In the genomic region with DNA sequence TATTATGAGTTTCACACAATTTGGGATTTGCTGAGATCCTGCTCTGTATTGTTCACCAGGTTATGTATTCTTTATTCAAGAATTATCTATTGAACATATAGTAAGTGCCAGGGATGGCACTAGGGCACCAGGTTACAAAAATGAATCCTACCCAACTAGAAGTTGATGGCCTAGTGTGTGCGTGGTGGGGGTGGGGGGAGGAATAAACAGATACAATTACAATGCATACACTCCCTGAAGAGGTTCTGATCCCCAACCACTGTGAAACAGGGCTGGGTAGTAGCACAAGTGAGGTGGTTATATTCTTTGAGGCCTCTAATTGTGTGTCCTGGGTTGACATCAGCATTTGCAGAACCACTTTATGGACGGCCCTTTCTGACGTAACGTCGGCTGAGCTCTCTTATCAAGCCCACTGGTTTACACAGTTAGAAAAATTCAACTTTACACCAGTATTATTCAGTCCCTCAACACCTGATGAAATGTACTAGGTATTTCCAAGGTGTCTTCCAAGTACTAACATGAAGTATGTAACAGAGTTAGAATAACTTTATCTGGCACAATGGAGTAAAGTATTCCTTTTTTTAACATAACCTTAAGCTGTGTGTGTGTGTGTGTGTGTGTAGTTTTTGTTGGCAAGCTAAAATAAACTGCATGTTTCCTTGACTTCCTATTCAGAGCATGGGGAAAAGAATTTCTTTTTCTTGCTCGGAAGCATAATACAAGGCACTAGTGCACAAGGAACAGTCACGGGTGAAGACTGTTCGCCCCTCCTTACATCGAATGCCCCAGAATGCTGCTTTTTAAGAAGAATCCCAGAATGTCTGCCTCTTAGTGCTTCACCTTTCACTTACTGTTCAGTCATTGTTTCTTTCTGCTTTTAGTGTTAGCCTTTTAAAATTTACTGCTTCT, we compare ENCODE assay signal across 9 cellular contexts. TPM values are rescaled to one million over a fixed set of nuclear protein-coding genes. Genes with fewer than 3 reads are reported as not detected.
DNase-seq lines count a peak whose midpoint lies in the region; ATAC-seq and TF ChIP-seq lines count a peak whose summit lies in the region.
"Had no signal": no experiment of that assay in that cellular context is flagged by ENCODE, and none has a peak within 500 bp of the region (broad histone marks: within the 10 kb centered on the region; RNA-seq: fewer than 3 reads in every experiment).

No MANE protein-coding gene starts in this region.

- H4K5ac ChIP-seq in mesendoderm (ENCODE audit: low read length) = no peak overlapping the region

- H3K27me3 ChIP-seq in brain microvascular endothelial cell (replicated peaks) (no peaks in the 10 kb centered on the region), lower lobe of right lung (ENCODE audit: low read depth) (no peaks in the 10 kb centered on the region), uterus (no peaks in the 10 kb centered on the region), mesendoderm (ENCODE audit: insufficient read depth, low read length, poor library complexity) (no peaks in the 10 kb centered on the region)

- no peak overlapping the region for H2BK120ac ChIP-seq in mesendoderm (ENCODE audit: low read depth, low read length)

- no peak for TF ChIP-seq POLR2A in uterus (IDR thresholded peaks at IDR 0.05)

- ATAC-seq in Right ventricle myocardium superior (ENCODE audit: poor library complexity) = peak; percentile 10
- ATAC-seq in Right ventricle myocardium inferior = no peak
- ATAC-seq in lower lobe of right lung = peak; percentile 7 to 51
- no peak for ATAC-seq in HG02623 (IDR thresholded peaks at IDR 0.05; ENCODE audit: unreplicated experiment)

- H3K23ac ChIP-seq in mesendoderm (ENCODE audit: low read length) = no peak overlapping the region

- H2BK15ac ChIP-seq in mesendoderm (replicated peaks; ENCODE audit: low read depth) = no peak overlapping the region

- no peak overlapping the region for H3K9ac ChIP-seq in mesendoderm (ENCODE audit: low read length)

- in situ Hi-C loops in brain microvascular endothelial cell (cut with HindIII; ENCODE audit: low pct_ligation_motif_present, low sequenced_read_pairs) = no loop called here

- H2AK5ac ChIP-seq in mesendoderm (ENCODE audit: low read length) = no peak overlapping the region

- H3K18ac ChIP-seq in mesendoderm (ENCODE audit: low read length) = no peak overlapping the region

- H3K4ac ChIP-seq in mesendoderm (ENCODE audit: low read depth, low read length) = no peak overlapping the region

- WGBS in mesendoderm (ENCODE audit: extremely low coverage, insufficient coverage, low lambda C conversion rate) = no CpG with 5 or more reads among the region's 9 CpGs

- H3K36me3 ChIP-seq in brain microvascular endothelial cell (replicated peaks) = no peaks in the 10 kb centered on the region
- no peaks in the 10 kb centered on the region for H3K36me3 ChIP-seq in lower lobe of right lung
- H3K36me3 ChIP-seq in uterus = no peaks in the 10 kb centered on the region
- no peaks in the 10 kb centered on the region for H3K36me3 ChIP-seq in mesendoderm (ENCODE audit: control insufficient read depth, insufficient read depth, low read length)

- no peak for TF ChIP-seq CTCF in brain microvascular endothelial cell (IDR thresholded peaks at IDR 0.05; ENCODE audit: low read depth, low read length, missing control alignments)
- TF ChIP-seq CTCF in lower lobe of right lung (IDR thresholded peaks at IDR 0.05) = no peak
- TF ChIP-seq CTCF in uterus (IDR thresholded peaks at IDR 0.05) = no peak

- H4K8ac ChIP-seq in mesendoderm (ENCODE audit: low read depth, low read length) = no peak overlapping the region

- H3K4me3 ChIP-seq in brain microvascular endothelial cell (ENCODE audit: low read depth, low read length) (no peak overlapping the region), lower lobe of right lung (peak overlapping the region; percentile 14), uterus (no peak overlapping the region), mesendoderm (ENCODE audit: low read length) (no peak overlapping the region)

- H3K9me3 ChIP-seq in lower lobe of right lung (no peaks in the 10 kb centered on the region), uterus (no peaks in the 10 kb centered on the region)

- H3K27ac ChIP-seq in brain microvascular endothelial cell = peak overlapping the region; percentile 44
- peak overlapping the region; percentile 63 for H3K27ac ChIP-seq in lower lobe of right lung
- peak overlapping the region; percentile 81 to 83 for H3K27ac ChIP-seq in uterus
- H3K27ac ChIP-seq in mesendoderm (ENCODE audit: low read depth, low read length) = no peak overlapping the region

- DNase-seq in Right ventricle myocardium superior = no peak
- DNase-seq in Right ventricle myocardium inferior (ENCODE audit: missing footprints) = no peak
- DNase-seq in brain microvascular endothelial cell = no peak
- DNase-seq in lower lobe of right lung = no peak
- DNase-seq in uterus = no peak
- no peak for DNase-seq in mesendoderm
- DNase-seq in NCI-H446 (lab: John Stamatoyannopoulos, UW) = no peak
- DNase-seq: NCI-H1048 had no signal

- no peak overlapping the region for H3K56ac ChIP-seq in mesendoderm (ENCODE audit: low read length)

- intact Hi-C loops in Right ventricle myocardium superior (cut with DNase I) = loop anchor here (5.0 kb wide), 1 partner anchor 84 kb away; no protein-coding TSS in a partner anchor
- intact Hi-C loops in Right ventricle myocardium inferior (cut with DNase I) = loop anchor here (1.0 kb wide), 2 partner anchors 37 to 84 kb away; no protein-coding TSS in a partner anchor
- intact Hi-C loops in lower lobe of right lung (cut with DNase I) = loop anchor here (5.0 kb wide), 1 partner anchor 84 kb away; no protein-coding TSS in a partner anchor
- intact Hi-C loops in uterus (cut with DNase I; ENCODE audit: low total_unique reads) = loop anchor here (5.0 kb wide), 1 partner anchor 84 kb away; no protein-coding TSS in a partner anchor

- H3K79me1 ChIP-seq in mesendoderm (ENCODE audit: low read length) = peaks cover 2% of the 10 kb centered on the region

- peaks cover 68% of the 10 kb centered on the region for H3K4me1 ChIP-seq in lower lobe of right lung
- H3K4me1 ChIP-seq in uterus = peaks cover 0 to 15% of the 10 kb centered on the region in 2 donors
- H3K4me1 ChIP-seq in mesendoderm (ENCODE audit: control insufficient read depth, low read depth, low read length) = no peaks in the 10 kb centered on the region

- H3K79me2 ChIP-seq in mesendoderm (ENCODE audit: control insufficient read depth, insufficient read depth, low read length) = peaks cover 10% of the 10 kb centered on the region

- H3K4me2 ChIP-seq in mesendoderm (ENCODE audit: low read length) = no peak overlapping the region

- no peak overlapping the region for H2BK5ac ChIP-seq in mesendoderm (ENCODE audit: low read length)

RNA-seq across cellular contexts. Expression of gene GLRX5, which starts 8.1 kb away (rescaled TPM):
- total RNA-seq in Right ventricle myocardium superior (85.4 TPM), Right ventricle myocardium inferior (84.7 TPM), lower lobe of right lung (23.7 TPM), uterus (10 to 100 TPM in 3 of 4 donors, 1 to 10 TPM in 1; 5.9 to 40.3 (median 23.7) TPM)
- 71.4 TPM for polyA plus RNA-seq in mesendoderm (2013, experiment 1 of 2)
- 69.3 TPM for polyA plus RNA-seq in mesendoderm (2013, experiment 2 of 2)

RNA-seq across cellular contexts. Expression of gene SYNE3, which starts 10.3 kb away (rescaled TPM):
- total RNA-seq in Right ventricle myocardium superior (15.1 TPM), Right ventricle myocardium inferior (16.5 TPM), lower lobe of right lung (22.4 TPM), uterus (10 to 100 TPM in 2 of 4 donors, 1 to 10 TPM in 2; 4.9 to 36.1 (median 15.2) TPM)
- polyA plus RNA-seq in mesendoderm (2013, experiment 1 of 2) = 0.34 TPM
- polyA plus RNA-seq in mesendoderm (2013, experiment 2 of 2) = 0.31 TPM

Comparison
In these comparisons a context has a peak if more than half of its experiments do, and no peak if none do; other contexts are left out.
1. ATAC-seq: peak in Right ventricle myocardium superior (single experiment) and lower lobe of right lung (2 of 2); none in Right ventricle myocardium inferior (single experiment) and HG02623 (single experiment).